10 cellular contexts compared by ENCODE assay signal in the genomic region with DNA sequence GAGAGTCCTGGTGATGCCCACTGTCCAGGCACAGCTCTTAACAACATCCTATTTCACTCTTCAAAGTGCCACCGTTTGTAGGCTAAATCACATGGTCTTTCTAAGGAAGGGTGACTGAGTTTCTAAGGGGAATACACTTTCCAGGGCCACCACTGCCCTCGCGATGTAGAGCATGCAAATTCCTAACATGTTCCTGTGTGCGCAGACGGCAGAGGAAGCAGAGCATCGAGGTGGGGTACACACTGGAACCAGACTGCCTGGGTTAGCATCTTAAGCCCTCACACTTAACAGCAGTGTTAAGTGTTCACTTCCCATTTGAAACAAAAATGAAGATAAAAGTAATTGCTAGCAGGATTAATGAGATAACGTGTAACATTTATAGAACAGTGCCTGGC. TPM values are rescaled to one million over a fixed set of nuclear protein-coding genes. Genes with fewer than 3 reads are reported as not detected.
DNase-seq lines count a peak whose midpoint lies in the region; ATAC-seq and TF ChIP-seq lines count a peak whose summit lies in the region.
"Had no signal": no experiment of that assay in that cellular context is flagged by ENCODE, and none has a peak within 500 bp of the region (broad histone marks: within the 10 kb centered on the region; RNA-seq: fewer than 3 reads in every experiment).

No MANE protein-coding gene starts in this region.

- H3K27ac Mint-ChIP-seq in dendritic cell treated with granulocyte-macrophage colony-stimulating factor and Interleukin-4, amounts not matched to agents 40 ng/mL and 50 ng/mL, for 4 days = peak overlapping the region; percentile 95

- peak overlapping the region; percentile 92 for H3K27ac ChIP-seq in psoas muscle
- H3K27ac ChIP-seq: hepatocyte had no signal

- no peak for ATAC-seq in psoas muscle
- no peak for ATAC-seq in HG02798 (IDR thresholded peaks at IDR 0.05; ENCODE audit: poor library complexity, unreplicated experiment)
- ATAC-seq: body of pancreas had no signal

- H3K36me3 ChIP-seq in psoas muscle (ENCODE audit: insufficient read depth in 1 of 2, low read depth in 1 of 2) = no peaks in the 10 kb centered on the region

- 30 to 60% (median 31%) methylated on average over 7 of the region's 7 CpGs for WGBS in psoas muscle, 3 donors

- H3K4me3 ChIP-seq in GM08714 (ENCODE audit: low read length) = peak overlapping the region; percentile 90
- no peak overlapping the region for H3K4me3 ChIP-seq in psoas muscle
- H3K4me3 ChIP-seq: body of pancreas, hepatocyte had no signal

- peaks cover 63% of the 10 kb centered on the region for H3K36me3 Mint-ChIP-seq in dendritic cell treated with granulocyte-macrophage colony-stimulating factor and Interleukin-4, amounts not matched to agents 40 ng/mL and 50 ng/mL, for 4 days (ENCODE audit: low read depth)

- no peaks in the 10 kb centered on the region for H3K9me3 ChIP-seq in psoas muscle
- H3K9me3 ChIP-seq: body of pancreas had no signal

- peak overlapping the region; percentile 50 for H3K4me3 Mint-ChIP-seq in dendritic cell treated with granulocyte-macrophage colony-stimulating factor and Interleukin-4, amounts not matched to agents 40 ng/mL and 50 ng/mL, for 4 days

- TF ChIP-seq CTCF in psoas muscle (IDR thresholded peaks at IDR 0.05) = no peak

- no peaks in the 10 kb centered on the region for H3K9me3 Mint-ChIP-seq in dendritic cell treated with granulocyte-macrophage colony-stimulating factor and Interleukin-4, amounts not matched to agents 40 ng/mL and 50 ng/mL, for 4 days

- peaks cover 85% of the 10 kb centered on the region for H3K4me1 Mint-ChIP-seq in dendritic cell treated with granulocyte-macrophage colony-stimulating factor and Interleukin-4, amounts not matched to agents 40 ng/mL and 50 ng/mL, for 4 days (ENCODE audit: low read depth)

- intact Hi-C loops in dendritic cell treated with granulocyte-macrophage colony-stimulating factor and Interleukin-4, amounts not matched to agents 40 ng/mL and 50 ng/mL, for 4 days (cut with micrococcal nuclease) = no loop called here
- intact Hi-C loops in psoas muscle (cut with DNase I) = loop anchor here in 1 of 2 donors (2.0 kb wide), 1 partner anchor 14 kb away; no protein-coding TSS in a partner anchor

- H3K27me3 ChIP-seq in psoas muscle (ENCODE audit: insufficient read depth in 3 of 3, low read length in 2 of 3) = no peaks in the 10 kb centered on the region
- H3K27me3 ChIP-seq: body of pancreas, hepatocyte had no signal

- DNase-seq in NCI-H526 (lab: John Stamatoyannopoulos, UW) (peak; percentile 48 to 77), psoas muscle (no peak), NCI-H2227 (lab: John Stamatoyannopoulos, UW; ENCODE audit: unreplicated experiment) (no peak)
- DNase-seq in activated effector memory CD4-positive, alpha-beta T cell treated with Interleukin-2 at 50 U/mL for 16 hours = no peak
- DNase-seq: body of pancreas, NCI-H1694 treated with DMSO at 0.1 percent for 48 hours had no signal

- no peaks in the 10 kb centered on the region for H3K27me3 Mint-ChIP-seq in dendritic cell treated with granulocyte-macrophage colony-stimulating factor and Interleukin-4, amounts not matched to agents 40 ng/mL and 50 ng/mL, for 4 days

- peaks cover 61% of the 10 kb centered on the region for H3K4me1 ChIP-seq in psoas muscle

RNA-seq across cellular contexts. Expression of a gene that starts 3.0 kb away (rescaled TPM):
- total RNA-seq in psoas muscle = 10 to 100 TPM; 21.6 to 31.9 (median 30.5) TPM
- 10 to 100 TPM; 16.3 to 45.7 (median 19.5) TPM for polyA plus RNA-seq in psoas muscle

Comparison
In these comparisons a context has a peak if more than half of its experiments do, and no peak if none do; other contexts are left out.
1. DNase-seq: peak in NCI-H526 (2 of 2); none in psoas muscle (0 of 2), activated effector memory CD4-positive, alpha-beta T cell treated with Interleukin-2 at 50 U/mL for 16 hours (single experiment) and NCI-H2227 (single experiment).